ENCODE assay signal across 8 cellular contexts in the genomic region with DNA sequence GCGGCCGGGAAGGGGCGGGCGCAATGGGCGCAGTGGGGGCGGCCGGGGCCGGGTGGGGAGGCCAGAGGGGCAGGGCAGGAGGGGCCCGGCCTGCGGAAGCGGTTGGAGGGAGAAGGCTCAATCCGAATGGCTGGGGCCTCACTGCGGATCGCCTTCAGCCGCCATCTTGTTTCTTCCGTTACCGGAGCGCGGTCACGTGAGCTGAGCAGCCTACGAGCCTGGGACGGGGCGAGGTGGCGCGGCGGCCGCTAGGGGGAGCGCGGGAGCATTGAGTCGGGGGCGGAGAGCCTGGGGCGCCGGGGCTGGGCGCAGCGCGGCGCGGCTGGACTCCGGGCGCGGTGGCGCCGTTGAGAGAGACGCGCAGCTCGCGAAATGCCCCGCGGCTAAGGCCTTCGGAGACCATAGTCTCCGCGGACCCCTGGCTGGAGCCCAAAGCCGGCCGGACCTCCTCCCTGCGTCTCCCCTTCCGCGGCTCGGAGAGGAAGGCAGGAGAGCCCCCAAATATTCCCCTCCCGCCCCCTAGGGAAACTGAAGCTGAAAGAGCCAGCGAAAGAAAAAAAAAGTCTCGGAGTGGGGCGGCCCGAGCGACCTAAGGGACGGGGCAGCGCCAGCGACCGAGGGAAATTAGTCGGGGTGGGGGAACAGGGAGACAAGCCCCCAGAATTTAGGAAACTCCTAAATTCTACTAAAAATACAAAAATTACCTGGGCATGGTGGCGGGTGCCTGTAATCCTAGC.
DNase-seq lines count a peak whose midpoint lies in the region; ATAC-seq and TF ChIP-seq lines count a peak whose summit lies in the region.
"Not testable (repeated sequence)": the region's sequence is repeated elsewhere in the genome, so short reads cannot be mapped to it uniquely, and the experiment has no call there.

A gene (minus strand): TSS at position 190 of the 737 bp plus-strand sequence. CDS start 22,221 bp downstream, outside the sequence.

- peak; percentile 83 for ATAC-seq in HG03457 (IDR thresholded peaks at IDR 0.05; ENCODE audit: unreplicated experiment)

- H3K9ac ChIP-seq in BLaER1: peak within 1 kb of the TSS; percentile 90

- not testable (repeated sequence) for H3K27me3 ChIP-seq in BLaER1

- peak; percentile 53 for TF ChIP-seq CTCF in choroid plexus epithelial cell (conservative IDR thresholded peaks at IDR 0.05; ENCODE audit: low read depth, low read length)

- peak within 1 kb of the TSS; percentile 80 for H3K4me2 ChIP-seq in BLaER1

- DNase-seq in GM19240 (ENCODE audit: insufficient read length, low spot score) (peak; percentile 16), NCI-H510A treated with DMSO at 0.1 percent for 48 hours (lab: John Stamatoyannopoulos, UW) (peak; percentile 99), choroid plexus epithelial cell (ENCODE audit: low read depth) (peak; percentile 88), kidney tubule cell (ENCODE audit: low spot score) (peak; percentile 97)
- DNase-seq in activated CD4-positive, alpha-beta T cell treated with anti-CD3 and anti-CD28 coated beads for 24 hours (ENCODE audit: low read depth in 2 of 2): peak; percentile 99 to 100
- peak; percentile 97 to 100 for DNase-seq in stimulated activated CD4-positive, alpha-beta T cell treated with anti-CD3 and anti-CD28 coated beads, Interleukin-1b, Interleukin-23, amount 100 ng/mL, for 1 hour (ENCODE audit: low read depth in 2 of 2)

- not testable (repeated sequence) for H3K9me3 ChIP-seq in BLaER1

- H3K4me3 ChIP-seq in BLaER1: peak within 1 kb of the TSS; percentile 75
- H3K4me3 ChIP-seq in choroid plexus epithelial cell (ENCODE audit: low read depth, low read length): peak within 1 kb of the TSS; percentile 66

- peaks cover 31% of the 10 kb centered on the region for H3K4me1 ChIP-seq in BLaER1

- H4K20me1 ChIP-seq in BLaER1: not testable (repeated sequence)

- peak within 1 kb of the TSS; percentile 94 for H3K27ac ChIP-seq in BLaER1

- H3K36me3 ChIP-seq in BLaER1: not testable (repeated sequence)

Comparison
In these comparisons a context has a peak if more than half of its experiments do, and no peak if none do; other contexts are left out.
1. Peak in every context shown above with its lines: DNase-seq, ATAC-seq, H3K4me3 ChIP-seq and H3K27ac ChIP-seq.
2. DNase-seq: peak in every context shown above with its lines; median percentile 100 in activated CD4-positive, alpha-beta T cell treated with anti-CD3 and anti-CD28 coated beads for 24 hours; 99 in NCI-H510A treated with DMSO at 0.1 percent for 48 hours; 98 in stimulated activated CD4-positive, alpha-beta T cell treated with anti-CD3 and anti-CD28 coated beads, Interleukin-1b, Interleukin-23, amount 100 ng/mL, for 1 hour; 97 in kidney tubule cell; 88 in choroid plexus epithelial cell; 16 in GM19240.